Comparison of ENCODE assay signal across 20 cellular contexts in the genomic region with DNA sequence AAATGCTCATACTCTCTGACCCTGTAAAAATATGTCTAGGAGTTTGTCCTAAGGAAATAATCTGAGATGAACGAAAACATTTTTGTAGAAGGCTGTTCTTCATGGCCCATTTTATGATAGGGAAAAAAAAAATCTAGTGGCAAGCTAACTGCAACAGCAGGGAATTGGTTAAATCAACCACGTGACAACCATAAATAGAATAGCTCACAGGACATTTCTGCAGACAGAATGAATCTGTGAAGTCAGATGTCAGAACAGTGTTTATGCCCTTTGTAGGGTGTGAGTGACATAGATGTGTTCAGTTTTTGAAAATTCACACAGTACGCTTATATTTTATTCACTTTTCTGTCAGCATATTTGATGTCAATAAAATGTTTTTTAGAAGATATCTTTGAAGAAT. TPM values are rescaled to one million over a fixed set of nuclear protein-coding genes. Genes with fewer than 3 reads are reported as not detected.
DNase-seq lines count a peak whose midpoint lies in the region; ATAC-seq, FAIRE-seq and TF ChIP-seq lines count a peak whose summit lies in the region.
"Had no signal": no experiment of that assay in that cellular context is flagged by ENCODE, and none has a peak within 500 bp of the region (broad histone marks: within the 10 kb centered on the region; RNA-seq: fewer than 3 reads in every experiment).

No MANE protein-coding gene starts in this region.

- no peak for TF ChIP-seq EP300 in K562 (IDR thresholded peaks at IDR 0.05; ENCODE audit: low read length)

- H3K4me2 ChIP-seq in K562 (ENCODE audit: insufficient read depth, low read length), result no peak overlapping the region

- CTCF ChIA-PET in K562 (lab: Yijun Ruan, JAX; ENCODE audit: low intra/inter-chr PET ratio), result no interaction called here

- no peak overlapping the region for H3K27ac ChIP-seq in K562 (ENCODE audit: extremely low read depth, low read depth, low read length)
- peak overlapping the region; percentile 26 to 89 (median 78) for H3K27ac ChIP-seq in heart left ventricle
- H3K27ac ChIP-seq: colonic mucosa had no signal

- TF ChIP-seq CTCF in K562 (IDR thresholded peaks at IDR 0.05 in 2 of 3, conservative IDR thresholded peaks at IDR 0.05 in 1 of 3; ENCODE audit: insufficient read depth in 2 of 3, low read depth in 1 of 3, low read length in 3 of 3) (no peak), heart left ventricle (IDR thresholded peaks at IDR 0.05) (no peak)

- BruUV-seq in K562 (replicated peaks; lab: Mats Ljungman, UMichigan), result no TSS peak

- FAIRE-seq in K562 (lab: Jason Lieb, UNC), result no peak
- FAIRE-seq: G401.6, GM12892 had no signal

- no peaks in the 10 kb centered on the region for H3K79me2 ChIP-seq in K562 (ENCODE audit: control insufficient read depth, insufficient read depth, low read length)

- DNase-seq in G401 (ENCODE audit: low spot score), result peak; percentile 86
- DNase-seq in K562 (ENCODE audit: extremely low read depth in 1 of 4, low spot score in 3 of 4), result no peak
- no peak for DNase-seq in heart left ventricle
- DNase-seq in sciatic nerve (ENCODE audit: low spot score), result no peak
- DNase-seq in NCI-H2171 (lab: John Stamatoyannopoulos, UW), result no peak
- DNase-seq in GOT3 (lab: John Stamatoyannopoulos, UW), result no peak
- DNase-seq in DMS79 (lab: John Stamatoyannopoulos, UW), result no peak
- DNase-seq in activated CD4-positive, alpha-beta T cell treated with anti-CD3 and anti-CD28 coated beads, Interleukin-2, amount 50 U/mL, for 48 hours, result no peak
- DNase-seq: activated T-cell treated with anti-CD3 and anti-CD28 coated beads, Interleukin-2, amount 50 U/mL, for 1 hour; colonic mucosa; MG63; NCI-H2081 treated with DMSO at 0.1 percent for 48 hours; NCI-H69; stimulated activated CD4-positive, alpha-beta T cell treated with anti-CD3 and anti-CD28 coated beads, Interleukin-4, amount 100 ng/mL, for 4 hours; upper lobe of left lung had no signal

- no peaks in the 10 kb centered on the region for H4K20me1 ChIP-seq in K562 (replicated peaks; ENCODE audit: control insufficient read depth, insufficient read depth, low read length)

- POLR2A ChIA-PET in K562 (lab: Yijun Ruan, JAX), result interaction anchor here (1.1 kb wide), 1 partner anchor 10 kb away, joined by 5 read pairs; no protein-coding TSS in a partner anchor

- ATAC-seq in K562 (no peak), heart left ventricle (peak; percentile 62 to 79 (median 72)), sciatic nerve (peak; percentile 40)
- ATAC-seq: esophagus mucosa; natural killer cell treated with Interleukin-12 subunit alpha and Interleukin-12 subunit beta and Interleukin-15 and Interleukin-18, amount 100 ng/mL, for 72 hours had no signal

- no peak overlapping the region for H2AFZ ChIP-seq in K562 (ENCODE audit: low read depth, low read length)

- no peak overlapping the region for H3K4me3 ChIP-seq in K562
- no peak overlapping the region for H3K4me3 ChIP-seq in heart left ventricle
- H3K4me3 ChIP-seq: colonic mucosa, MG63, upper lobe of left lung had no signal

- peaks cover 47% of the 10 kb centered on the region; the same call in 2 of the 3 replicates for H3K36me3 ChIP-seq in K562 (ENCODE audit: control insufficient read depth, insufficient read depth, low read length)
- H3K36me3 ChIP-seq in heart left ventricle, result peaks cover 0 to 96% (median 72%) of the 10 kb centered on the region in 9 donors

- WGBS in K562 (ENCODE audit: insufficient coverage, low coverage, missing lambda C conversion rate), result 78% methylated on average over 3 of the region's 3 CpGs
- WGBS in heart left ventricle, 4 donors, result 38 to 49% (median 45%) methylated on average over 3 of the region's 3 CpGs

- in situ Hi-C loops in G401 (cut with HindIII; ENCODE audit: low sequenced_read_pairs) (no loop called here), K562 (cut with MboI) (no loop called here)

- H3K9me3 ChIP-seq in K562 (replicated peaks; ENCODE audit: control insufficient read depth, insufficient read depth, low read depth, low read length) (no peaks in the 10 kb centered on the region), heart left ventricle (no peaks in the 10 kb centered on the region)
- H3K9me3 ChIP-seq: colonic mucosa, MG63, upper lobe of left lung had no signal

- intact Hi-C loops in K562 (cut with micrococcal nuclease), result no loop called here
- intact Hi-C loops in heart left ventricle (cut with DNase I), result loop anchor here in 1 of 10 donors (5.0 kb wide), 1 partner anchor 67 kb away; the partner anchor contains the start of genes ATG13 and HARBI1
- intact Hi-C loops in sciatic nerve (cut with DNase I), result no loop called here

- H3K9me1 ChIP-seq in K562 (ENCODE audit: control insufficient read depth, insufficient read depth, low read length), result no peaks in the 10 kb centered on the region

- H3K27me3 ChIP-seq in K562 (ENCODE audit: control insufficient read depth in 2 of 2, insufficient read depth in 2 of 2, low read length in 2 of 2), result no peaks in the 10 kb centered on the region
- no peaks in the 10 kb centered on the region for H3K27me3 ChIP-seq in heart left ventricle
- H3K27me3 ChIP-seq: colonic mucosa, MG63, upper lobe of left lung had no signal

- TF ChIP-seq POLR2A in K562 (conservative IDR thresholded peaks at IDR 0.05) (no peak), heart left ventricle (IDR thresholded peaks at IDR 0.05) (no peak)

- H3K9ac ChIP-seq in K562 (ENCODE audit: insufficient read depth in 1 of 2, low read depth in 2 of 2, low read length in 2 of 2), result no peak overlapping the region

- TF ChIP-seq RAD21 in K562 (CRISPR knock-in tag; conservative IDR thresholded peaks at IDR 0.05 in 1 of 2, IDR thresholded peaks at IDR 0.05 in 1 of 2), result no peak

- no peaks in the 10 kb centered on the region; a peak in 1 of 5 replicates for H3K4me1 ChIP-seq in K562 (replicated peaks in 1 of 2; ENCODE audit: control insufficient read depth in 2 of 2, insufficient read depth in 2 of 2, low read length in 2 of 2)
- peaks cover 0 to 55% (median 36%) of the 10 kb centered on the region in 12 donors for H3K4me1 ChIP-seq in heart left ventricle
- H3K4me1 ChIP-seq: colonic mucosa had no signal

RNA-seq across cellular contexts. Expression of gene ARHGAP1, which starts 16.1 kb away (rescaled TPM):
- 4.1 and 4.9 TPM in 2 replicates for total RNA-seq in G401 (2014; rRNA removed; shearing (Covaris generic))
- total RNA-seq in K562 (2011; cell fraction: chromatin; rRNA removed; ENCODE audit: low replicate concordance), result 36.7 and 76.2 TPM in 2 replicates
- total RNA-seq in K562 (2011; cell fraction: nucleolus; rRNA removed), result 31.7 and 34.5 TPM in 2 replicates
- 30.6 and 40.3 TPM in 2 replicates for total RNA-seq in K562 (2011; cell fraction: nucleoplasm; rRNA removed)
- total RNA-seq in K562 (2014; rRNA removed) (7.4 and 11.1 TPM in 2 replicates), K562 (2014; rRNA removed; fragmentation: Illumina TruSeq; extraction: Trizol) (5.9 and 6.9 TPM in 2 replicates), K562 (2015; rRNA removed; fragmentation: Illumina TruSeq; extraction: Trizol) (10.7 and 11.3 TPM in 2 replicates), K562 (2021) (30.3 and 30.4 TPM in 2 replicates), heart left ventricle (100 to 1,000 TPM in 4 of 9 donors, 10 to 100 TPM in 5; 57.5 to 309 (median 78.9) TPM), sciatic nerve (78.6 TPM)
- polyA plus RNA-seq in K562 (2011; rRNA removed) (8.2 and 13.2 TPM in 2 replicates), K562 (2014; fragmentation: Illumina TruSeq; extraction: Trizol) (25.0 and 26.7 TPM in 2 replicates), K562 (2014; fragmentation: Nextera tagmentation; extraction: Ambion mirVana) (1 to 10 TPM; 3.6 to 5.7 TPM), K562 (2014; rRNA removed) (14.1 and 14.2 TPM in 2 replicates), heart left ventricle (10 to 100 TPM; 38.8 to 58.0 TPM)
- 10.8 and 17.1 TPM in 2 replicates for polyA plus RNA-seq in K562 (2011; cell fraction: cytosol; rRNA removed)
- 11.1 and 18.2 TPM in 2 replicates for polyA plus RNA-seq in K562 (2011; cell fraction: nucleus; rRNA removed)
- polyA plus RNA-seq in K562 (2012), result 16.3 and 23.1 TPM in 2 replicates
- 23.5 and 26.8 TPM in 2 replicates for polyA minus RNA-seq in K562 (2011; rRNA and poly(A)+ RNA removed)
- polyA minus RNA-seq in K562 (2011; cell fraction: cytosol; rRNA and poly(A)+ RNA removed), result 27.3 and 29.4 TPM in 2 replicates
- polyA minus RNA-seq in K562 (2011; cell fraction: nucleus; rRNA and poly(A)+ RNA removed), result 11.3 and 15.9 TPM in 2 replicates

RNA-seq across cellular contexts. Expression of gene ZNF408, which starts 16.5 kb away (rescaled TPM):
- total RNA-seq in G401 (2014; rRNA removed; shearing (Covaris generic)), result 9.2 and 12.7 TPM in 2 replicates
- 16.0 and 39.3 TPM in 2 replicates for total RNA-seq in K562 (2011; cell fraction: chromatin; rRNA removed; ENCODE audit: low replicate concordance)
- 22.9 and 32.4 TPM in 2 replicates for total RNA-seq in K562 (2011; cell fraction: nucleolus; rRNA removed)
- total RNA-seq in K562 (2011; cell fraction: nucleoplasm; rRNA removed), result 20.5 and 21.6 TPM in 2 replicates
- total RNA-seq in K562 (2014; rRNA removed) (11.8 and 12.2 TPM in 2 replicates), K562 (2014; rRNA removed; fragmentation: Illumina TruSeq; extraction: Trizol) (7.3 and 7.4 TPM in 2 replicates), K562 (2015; rRNA removed; fragmentation: Illumina TruSeq; extraction: Trizol) (12.8 and 14.1 TPM in 2 replicates), K562 (2021) (17.4 and 18.4 TPM in 2 replicates), heart left ventricle (1 to 10 TPM; 5.3 to 10.0 (median 7.1) TPM), sciatic nerve (6.5 TPM)
- polyA plus RNA-seq in K562 (2011; rRNA removed) (4.5 and 7.6 TPM in 2 replicates), K562 (2014; fragmentation: Illumina TruSeq; extraction: Trizol) (7.4 and 10.8 TPM in 2 replicates), K562 (2014; fragmentation: Nextera tagmentation; extraction: Ambion mirVana) (under 1 TPM; 0.15 to 0.38 TPM), K562 (2014; rRNA removed) (7.0 and 10.0 TPM in 2 replicates), heart left ventricle (1 to 10 TPM; 5.6 to 8.5 TPM)
- 5.7 and 12.0 TPM in 2 replicates for polyA plus RNA-seq in K562 (2011; cell fraction: cytosol; rRNA removed)
- 13.3 and 21.7 TPM in 2 replicates for polyA plus RNA-seq in K562 (2011; cell fraction: nucleus; rRNA removed)
- 8.5 and 12.1 TPM in 2 replicates for polyA plus RNA-seq in K562 (2012)
- 4.6 and 4.8 TPM in 2 replicates for polyA minus RNA-seq in K562 (2011; rRNA and poly(A)+ RNA removed)
- 5.2 and 8.7 TPM in 2 replicates for polyA minus RNA-seq in K562 (2011; cell fraction: cytosol; rRNA and poly(A)+ RNA removed)
- polyA minus RNA-seq in K562 (2011; cell fraction: nucleus; rRNA and poly(A)+ RNA removed), result 14.1 and 19.8 TPM in 2 replicates

RNA-seq across cellular contexts. Expression of gene F2, which starts 34.6 kb away (rescaled TPM):
- not detected in 2 replicates for total RNA-seq in G401 (2014; rRNA removed; shearing (Covaris generic))
- total RNA-seq in K562 (2011; cell fraction: chromatin; rRNA removed; ENCODE audit: low replicate concordance), result not detected in 2 replicates
- total RNA-seq in K562 (2011; cell fraction: nucleolus; rRNA removed), result not detected in 2 replicates
- not detected in 2 replicates for total RNA-seq in K562 (2011; cell fraction: nucleoplasm; rRNA removed)
- total RNA-seq in K562 (2014; rRNA removed) (not detected in 2 replicates), K562 (2014; rRNA removed; fragmentation: Illumina TruSeq; extraction: Trizol) (not detected in 2 replicates), K562 (2015; rRNA removed; fragmentation: Illumina TruSeq; extraction: Trizol) (not detected in 2 replicates), K562 (2021) (0.16 and 0.22 TPM in 2 replicates), heart left ventricle (under 1 TPM in 2 of 9 donors, not detected in 7; 0.17 to 0.18 TPM), sciatic nerve (not detected)
- polyA plus RNA-seq in K562 (2011; rRNA removed) (not detected in 2 replicates), K562 (2014; fragmentation: Illumina TruSeq; extraction: Trizol) (not detected in 2 replicates), K562 (2014; fragmentation: Nextera tagmentation; extraction: Ambion mirVana) (not detected), K562 (2014; rRNA removed) (not detected in 2 replicates), heart left ventricle (under 1 TPM in 1 of 2 donors, not detected in 1; 0.08 TPM)
- not detected in 2 replicates for polyA plus RNA-seq in K562 (2011; cell fraction: cytosol; rRNA removed)
- not detected in 2 replicates for polyA plus RNA-seq in K562 (2011; cell fraction: nucleus; rRNA removed)
- not detected in 2 replicates for polyA plus RNA-seq in K562 (2012)
- polyA minus RNA-seq in K562 (2011; rRNA and poly(A)+ RNA removed), result not detected in 2 replicates
- polyA minus RNA-seq in K562 (2011; cell fraction: cytosol; rRNA and poly(A)+ RNA removed), result 2.4 TPM in 1 of 2 replicates, not detected in the other
- polyA minus RNA-seq in K562 (2011; cell fraction: nucleus; rRNA and poly(A)+ RNA removed), result not detected in 2 replicates
- total RNA-seq: esophagus mucosa had no signal
- polyA plus RNA-seq: adipose tissue had no signal
